Comparison of ENCODE assay signal across 16 cellular contexts in genomic region chr15:63967616-63968015, GRCh38.
"Had no signal": no experiment of that assay in that cellular context is flagged by ENCODE, and none has a peak within 500 bp of the region (broad histone marks: within the 10 kb centered on the region; RNA-seq: fewer than 3 reads in every experiment).

No MANE protein-coding gene starts in this region.

- H3K27ac ChIP-seq: ovary had no signal

- DNase-seq: activated CD4-positive, alpha-beta memory T cell treated with anti-CD3 and anti-CD28 coated beads for 36 hours; activated CD4-positive, CD25-positive, alpha-beta regulatory T cell treated with anti-CD3 and anti-CD28 coated beads, Interleukin-2, amount 50 U/mL, for 72 hours; activated naive CD4-positive, alpha-beta T cell treated with anti-CD3 and anti-CD28 coated beads, Interleukin-2, amount 10 ng/mL, durations not matched to agents 7 days and 5 days; body of pancreas; dermis blood vessel endothelial cell; hypothalamus; kidney glomerular epithelial cell; mesenchymal stem cell; ovary; retina; SIG-M5; stimulated activated naive B cell treated with anti-CD40 and anti-IgM and Interleukin-4, amounts not matched to agents 10 μg/mL and 1 μg/mL and 100 μg/mL, for 72 hours; substantia nigra had no signal

- H3K9me3 Mint-ChIP-seq: activated naive CD4-positive, alpha-beta T cell treated with anti-CD3 and anti-CD28 coated beads, Interleukin-2, amount 10 ng/mL, durations not matched to agents 7 days and 5 days had no signal

- H3K27ac Mint-ChIP-seq: activated CD4-positive, alpha-beta memory T cell treated with anti-CD3 and anti-CD28 coated beads for 36 hours; activated naive CD4-positive, alpha-beta T cell treated with anti-CD3 and anti-CD28 coated beads, Interleukin-2, amount 10 ng/mL, durations not matched to agents 7 days and 5 days; activated T-helper 2 cell treated with anti-CD3 and anti-CD28 coated beads, Interferon-gamma antibody, Interleukin-2, Interleukin-4, amounts not matched to agents 10 μg/mL and 5 μg/mL and 100 μg/mL, durations not matched to agents 14 hours and 24 hours and 36 hours; stimulated activated naive B cell treated with anti-CD40 and anti-IgM and Interleukin-4, amounts not matched to agents 10 μg/mL and 1 μg/mL and 100 μg/mL, for 72 hours; T-helper 2 cell treated with Interferon-gamma antibody and Interleukin-4, amounts not matched to agents 5 μg/mL and 100 μg/mL, for 36 hours had no signal

- ATAC-seq: body of pancreas; stimulated activated naive B cell treated with anti-CD40 and anti-IgM and Interleukin-4, amounts not matched to agents 10 μg/mL and 1 μg/mL and 100 μg/mL, for 72 hours had no signal

- H3K4me3 Mint-ChIP-seq: activated CD4-positive, alpha-beta memory T cell treated with anti-CD3 and anti-CD28 coated beads for 36 hours; activated naive CD4-positive, alpha-beta T cell treated with anti-CD3 and anti-CD28 coated beads, Interleukin-2, amount 10 ng/mL, durations not matched to agents 7 days and 5 days; stimulated activated naive B cell treated with anti-CD40 and anti-IgM and Interleukin-4, amounts not matched to agents 10 μg/mL and 1 μg/mL and 100 μg/mL, for 72 hours; T-helper 2 cell treated with Interferon-gamma antibody and Interleukin-4, amounts not matched to agents 5 μg/mL and 100 μg/mL, for 36 hours had no signal

- H3K4me3 ChIP-seq: body of pancreas, ovary, smooth muscle cell had no signal

- H3K36me3 ChIP-seq: ovary had no signal

- H3K27me3 ChIP-seq: body of pancreas, ovary had no signal

- H3K9me3 ChIP-seq: body of pancreas, ovary had no signal
